ENCODE assay signal across 21 cellular contexts in the genomic region with DNA sequence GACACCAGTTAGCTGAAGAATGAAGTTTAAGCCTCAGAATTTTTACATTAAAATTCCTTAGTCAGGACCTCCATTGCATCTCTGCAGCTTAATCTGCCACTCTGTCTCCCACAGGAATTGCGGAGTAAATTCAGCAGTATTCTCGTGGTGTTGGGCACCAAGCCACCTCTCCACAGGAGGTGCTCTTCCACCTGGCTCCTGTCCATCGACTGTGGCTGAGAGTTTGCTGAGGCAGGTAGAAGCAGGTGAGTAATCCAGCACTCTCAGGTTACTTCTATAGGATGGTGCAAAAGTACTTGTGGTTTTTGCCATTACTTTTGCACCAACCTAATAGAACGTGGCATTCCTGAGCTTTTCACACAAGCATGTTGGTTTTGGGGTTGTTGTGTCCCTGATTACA.
DNase-seq lines count a peak whose midpoint lies in the region; ATAC-seq and TF ChIP-seq lines count a peak whose summit lies in the region.
"Had no signal": no experiment of that assay in that cellular context is flagged by ENCODE, and none has a peak within 500 bp of the region (broad histone marks: within the 10 kb centered on the region; RNA-seq: fewer than 3 reads in every experiment).

No MANE protein-coding gene starts in this region.

- H3K27me3 Mint-ChIP-seq in WTC11 (ENCODE audit: low read depth) (no peaks in the 10 kb centered on the region), mesothelial cell of epicardium (ENCODE audit: low read depth) (no peaks in the 10 kb centered on the region)
- H3K27me3 Mint-ChIP-seq in effector memory CD8-positive, alpha-beta T cell = no peaks in the 10 kb centered on the region
- H3K27me3 Mint-ChIP-seq: activated CD4-positive, alpha-beta T cell treated with anti-CD3 and anti-CD28 coated beads, Interleukin-2, amount 10 ng/mL, durations not matched to agents 7 days and 5 days; activated CD8-positive, alpha-beta memory T cell treated with anti-CD3 and anti-CD28 coated beads, Interleukin-2, amount 10 ng/mL, durations not matched to agents 7 days and 5 days had no signal

- H3K27ac Mint-ChIP-seq in WTC11 = no peak overlapping the region
- no peak overlapping the region for H3K27ac Mint-ChIP-seq in effector memory CD8-positive, alpha-beta T cell
- H3K27ac Mint-ChIP-seq in mesothelial cell of epicardium = no peak overlapping the region
- H3K27ac Mint-ChIP-seq: activated CD4-positive, alpha-beta T cell treated with anti-CD3 and anti-CD28 coated beads, Interleukin-2, amount 10 ng/mL, durations not matched to agents 7 days and 5 days; activated CD8-positive, alpha-beta memory T cell treated with anti-CD3 and anti-CD28 coated beads, Interleukin-2, amount 10 ng/mL, durations not matched to agents 7 days and 5 days; GM23338; stimulated activated naive CD8-positive, alpha-beta T cell treated with anti-CD3 and anti-CD28 coated beads, Interleukin-15, amount 100 ng/mL, for 72 hours had no signal

- ATAC-seq in WTC11 = peak; percentile 26; the same call in 1 of the 2 replicates
- no peak for ATAC-seq in effector memory CD8-positive, alpha-beta T cell (replicated peaks)
- ATAC-seq in GM19324 (IDR thresholded peaks at IDR 0.05; ENCODE audit: low FRiP score, unreplicated experiment) = no peak
- ATAC-seq: activated CD8-positive, alpha-beta memory T cell treated with anti-CD3 and anti-CD28 coated beads, Interleukin-2, amount 10 ng/mL, durations not matched to agents 7 days and 5 days; GM23338; Right ventricle myocardium inferior; stimulated activated naive CD8-positive, alpha-beta T cell treated with anti-CD3 and anti-CD28 coated beads, Interleukin-15, amount 100 ng/mL, for 72 hours had no signal

- POLR2A ChIA-PET in WTC11 (lab: Charles Lee) = no interaction called here

- H3K4me3 Mint-ChIP-seq in WTC11 = no peak overlapping the region
- H3K4me3 Mint-ChIP-seq in effector memory CD8-positive, alpha-beta T cell = no peak overlapping the region
- no peak overlapping the region for H3K4me3 Mint-ChIP-seq in mesothelial cell of epicardium
- H3K4me3 Mint-ChIP-seq: activated CD4-positive, alpha-beta T cell treated with anti-CD3 and anti-CD28 coated beads, Interleukin-2, amount 10 ng/mL, durations not matched to agents 7 days and 5 days; activated CD8-positive, alpha-beta memory T cell treated with anti-CD3 and anti-CD28 coated beads, Interleukin-2, amount 10 ng/mL, durations not matched to agents 7 days and 5 days; GM23338; stimulated activated naive CD8-positive, alpha-beta T cell treated with anti-CD3 and anti-CD28 coated beads, Interleukin-15, amount 100 ng/mL, for 72 hours had no signal

- CTCF ChIA-PET in WTC11 (lab: Charles Lee) = interaction anchor here (0.6 to 0.8 kb wide), 2 partner anchors 18 to 260 kb away, joined by 3 to 4 read pairs; no protein-coding TSS in a partner anchor

- H3K36me3 Mint-ChIP-seq in WTC11 (no peaks in the 10 kb centered on the region), mesothelial cell of epicardium (no peaks in the 10 kb centered on the region)
- H3K36me3 Mint-ChIP-seq in effector memory CD8-positive, alpha-beta T cell (ENCODE audit: insufficient read depth) = peaks cover 4% of the 10 kb centered on the region
- H3K36me3 Mint-ChIP-seq: activated CD8-positive, alpha-beta memory T cell treated with anti-CD3 and anti-CD28 coated beads, Interleukin-2, amount 10 ng/mL, durations not matched to agents 7 days and 5 days had no signal

- in situ Hi-C loops in GM13977 (cut with MboI; ENCODE audit: low pct_unique_long_range_greater_than_20kb, low sequenced_read_pairs, unreplicated experiment) = no loop called here

- no peak for TF ChIP-seq CTCF in WTC11 (IDR thresholded peaks at IDR 0.05)
- TF ChIP-seq CTCF in mesothelial cell of epicardium (IDR thresholded peaks at IDR 0.05; ENCODE audit: unreplicated experiment) = no peak
- TF ChIP-seq CTCF in GM13977 (IDR thresholded peaks at IDR 0.05; ENCODE audit: extremely low read depth, insufficient read depth, missing control alignments) = no peak

- DNase-seq in NCI-H1105 treated with DMSO at 0.1 percent for 48 hours (lab: John Stamatoyannopoulos, UW) = peak; percentile 87
- DNase-seq in NCI-H2171 treated with DMSO at 0.1 percent for 48 hours (lab: John Stamatoyannopoulos, UW) = peak; percentile 87
- no peak for DNase-seq in WTC11 (ENCODE audit: low spot score)
- DNase-seq in kidney tubule cell (ENCODE audit: low spot score) = peak; percentile 57
- no peak for DNase-seq in effector memory CD8-positive, alpha-beta T cell
- no peak for DNase-seq in mesothelial cell of epicardium (ENCODE audit: low spot score in 2 of 2, unreplicated experiment in 2 of 2)
- DNase-seq in GM13977 (ENCODE audit: low spot score) = no peak
- DNase-seq: activated CD4-positive, alpha-beta T cell treated with anti-CD3 and anti-CD28 coated beads, Interleukin-2, amount 10 ng/mL, durations not matched to agents 7 days and 5 days; activated CD8-positive, alpha-beta memory T cell treated with anti-CD3 and anti-CD28 coated beads, Interleukin-2, amount 10 ng/mL, durations not matched to agents 7 days and 5 days; activated naive CD4-positive, alpha-beta T cell treated with anti-CD3 and anti-CD28 coated beads, Interleukin-2, amount 50 U/mL, for 16 hours; caudate nucleus; KBM-7; NCI-H2081 treated with DMSO at 0.1 percent for 48 hours; NCI-H82; OCI-M1; sigmoid colon; stimulated activated naive CD8-positive, alpha-beta T cell treated with anti-CD3 and anti-CD28 coated beads, Interleukin-15, amount 100 ng/mL, for 72 hours; transverse colon had no signal

- H3K9me3 Mint-ChIP-seq in WTC11 (no peaks in the 10 kb centered on the region), mesothelial cell of epicardium (no peaks in the 10 kb centered on the region)
- H3K9me3 Mint-ChIP-seq in effector memory CD8-positive, alpha-beta T cell = peaks cover 0 to 4% of the 10 kb centered on the region in 2 donors
- H3K9me3 Mint-ChIP-seq: GM23338; stimulated activated naive CD8-positive, alpha-beta T cell treated with anti-CD3 and anti-CD28 coated beads, Interleukin-15, amount 100 ng/mL, for 72 hours had no signal

- H3K4me1 Mint-ChIP-seq in WTC11 (peaks cover 28% of the 10 kb centered on the region), mesothelial cell of epicardium (peaks cover 18% of the 10 kb centered on the region)
- H3K4me1 Mint-ChIP-seq in effector memory CD8-positive, alpha-beta T cell (ENCODE audit: low read depth in 2 of 2) = no peaks in the 10 kb centered on the region
- H3K4me1 Mint-ChIP-seq: activated CD4-positive, alpha-beta T cell treated with anti-CD3 and anti-CD28 coated beads, Interleukin-2, amount 10 ng/mL, durations not matched to agents 7 days and 5 days; activated CD8-positive, alpha-beta memory T cell treated with anti-CD3 and anti-CD28 coated beads, Interleukin-2, amount 10 ng/mL, durations not matched to agents 7 days and 5 days; stimulated activated naive CD8-positive, alpha-beta T cell treated with anti-CD3 and anti-CD28 coated beads, Interleukin-15, amount 100 ng/mL, for 72 hours had no signal

TF ChIP-seq in WTC11, 78 proteins besides CTCF, POLR2A, EP300 and RAD21:
- TF ChIP-seq, protein P1, sequence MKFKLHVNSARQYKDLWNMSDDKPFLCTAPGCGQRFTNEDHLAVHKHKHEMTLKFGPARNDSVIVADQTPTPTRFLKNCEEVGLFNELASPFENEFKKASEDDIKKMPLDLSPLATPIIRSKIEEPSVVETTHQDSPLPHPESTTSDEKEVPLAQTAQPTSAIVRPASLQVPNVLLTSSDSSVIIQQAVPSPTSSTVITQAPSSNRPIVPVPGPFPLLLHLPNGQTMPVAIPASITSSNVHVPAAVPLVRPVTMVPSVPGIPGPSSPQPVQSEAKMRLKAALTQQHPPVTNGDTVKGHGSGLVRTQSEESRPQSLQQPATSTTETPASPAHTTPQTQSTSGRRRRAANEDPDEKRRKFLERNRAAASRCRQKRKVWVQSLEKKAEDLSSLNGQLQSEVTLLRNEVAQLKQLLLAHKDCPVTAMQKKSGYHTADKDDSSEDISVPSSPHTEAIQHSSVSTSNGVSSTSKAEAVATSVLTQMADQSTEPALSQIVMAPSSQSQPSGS (CRISPR knock-in tag; IDR thresholded peaks at IDR 0.05; ENCODE audit: borderline replicate concordance, low read depth) = no peak

Comparison
In these comparisons a context has a peak if more than half of its experiments do, and no peak if none do; other contexts are left out.
1. DNase-seq: peak in NCI-H1105 treated with DMSO at 0.1 percent for 48 hours (single experiment), NCI-H2171 treated with DMSO at 0.1 percent for 48 hours (single experiment) and kidney tubule cell (single experiment); none in WTC11 (single experiment), effector memory CD8-positive, alpha-beta T cell (0 of 3), mesothelial cell of epicardium (0 of 2) and GM13977 (single experiment).